ENCODE assay signal across 9 cellular contexts in the genomic region with DNA sequence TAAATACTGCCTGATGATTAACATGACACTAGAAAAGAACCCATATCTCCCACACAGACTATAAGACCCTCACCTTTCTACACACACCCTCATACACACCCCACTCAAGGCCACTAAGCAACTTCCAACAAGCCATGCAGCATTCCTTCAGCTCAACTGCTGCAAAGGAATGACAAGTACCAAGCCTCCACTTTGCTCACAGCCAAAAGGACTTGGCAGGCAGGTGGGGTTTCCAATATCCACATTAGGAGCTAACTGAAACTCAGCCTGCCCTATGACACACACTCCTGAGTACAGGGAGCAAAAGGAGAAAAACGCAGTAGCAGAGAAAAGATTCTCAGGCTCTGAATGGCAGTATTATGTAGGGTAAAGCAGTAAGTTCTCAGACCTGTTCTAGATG. TPM values are rescaled to one million over a fixed set of nuclear protein-coding genes. Genes with fewer than 3 reads are reported as not detected.
DNase-seq lines count a peak whose midpoint lies in the region; ATAC-seq and TF ChIP-seq lines count a peak whose summit lies in the region.
"Had no signal": no experiment of that assay in that cellular context is flagged by ENCODE, and none has a peak within 500 bp of the region (broad histone marks: within the 10 kb centered on the region; RNA-seq: fewer than 3 reads in every experiment).

No MANE protein-coding gene starts in this region.

- no peak overlapping the region for H3K4me3 Mint-ChIP-seq in nephron progenitor cell
- H3K4me3 Mint-ChIP-seq in CD14-positive monocyte = no peak overlapping the region
- H3K4me3 Mint-ChIP-seq: activated T-helper 1 cell treated with anti-CD3 and anti-CD28 coated beads, Interleukin-12 subunit alpha, Interleukin-12 subunit beta, Interleukin-2, Interleukin-4 antibody, amounts not matched to agents 30 ng/mL and 10 ng/mL and 1 ng/mL, durations not matched to agents 14 hours and 24 hours and 36 hours had no signal

- in situ Hi-C loops in ACHN (cut with HindIII; ENCODE audit: low pct_ligation_motif_present, low pct_unique_long_range_greater_than_20kb, low sequenced_read_pairs) = no loop called here

- no peaks in the 10 kb centered on the region for H3K27me3 Mint-ChIP-seq in nephron progenitor cell (ENCODE audit: low read depth, poor library complexity)
- peaks cover 0 to 3% (median 2%) of the 10 kb centered on the region in 3 donors for H3K27me3 Mint-ChIP-seq in CD14-positive monocyte (ENCODE audit: low read depth in 3 of 3)

- H3K9me3 ChIP-seq in adipocyte (ENCODE audit: control insufficient read depth, low read length) = no peaks in the 10 kb centered on the region

- H3K36me3 ChIP-seq in adipocyte (ENCODE audit: control insufficient read depth, insufficient read depth, low read length, severe bottlenecking) = no peaks in the 10 kb centered on the region

- peak overlapping the region; percentile 3 for H3K4me3 ChIP-seq in adipocyte (ENCODE audit: low read length)

- peak; percentile 37 for DNase-seq in ACHN
- DNase-seq in adipocyte (ENCODE audit: low read depth) = peak; percentile 28
- DNase-seq in globus pallidus (ENCODE audit: low spot score) = peak; percentile 60
- no peak for DNase-seq in nephron progenitor cell
- DNase-seq in CD14-positive monocyte (ENCODE audit: low spot score) = no peak
- DNase-seq in activated CD4-positive, CD25-positive, alpha-beta regulatory T cell (lab: John Stamatoyannopoulos, UW) = no peak

- intact Hi-C loops in CD14-positive monocyte (cut with micrococcal nuclease) = no loop called here

- H3K27ac Mint-ChIP-seq in nephron progenitor cell (peak overlapping the region; percentile 21), CD14-positive monocyte (no peak overlapping the region)
- H3K27ac Mint-ChIP-seq: activated T-helper 1 cell treated with anti-CD3 and anti-CD28 coated beads, Interleukin-12 subunit alpha, Interleukin-12 subunit beta, Interleukin-2, Interleukin-4 antibody, amounts not matched to agents 30 ng/mL and 10 ng/mL and 1 ng/mL, durations not matched to agents 14 hours and 24 hours and 36 hours had no signal

- peak overlapping the region; percentile 5 for H3K9ac ChIP-seq in adipocyte (ENCODE audit: low read length)

- TF ChIP-seq CTCF in nephron progenitor cell (IDR thresholded peaks at IDR 0.05) = no peak
- no peak for TF ChIP-seq CTCF in CD14-positive monocyte (IDR thresholded peaks at IDR 0.05)

- no peaks in the 10 kb centered on the region for H3K9me3 Mint-ChIP-seq in nephron progenitor cell
- H3K9me3 Mint-ChIP-seq in CD14-positive monocyte = no peaks in the 10 kb centered on the region
- H3K9me3 Mint-ChIP-seq: activated T-helper 1 cell treated with anti-CD3 and anti-CD28 coated beads, Interleukin-12 subunit alpha, Interleukin-12 subunit beta, Interleukin-2, Interleukin-4 antibody, amounts not matched to agents 30 ng/mL and 10 ng/mL and 1 ng/mL, durations not matched to agents 14 hours and 24 hours and 36 hours had no signal

- H3K4me1 ChIP-seq in adipocyte (ENCODE audit: control insufficient read depth, insufficient read depth, low read length) = peaks cover 29% of the 10 kb centered on the region

- H3K4me1 Mint-ChIP-seq in nephron progenitor cell (peaks cover 6% of the 10 kb centered on the region), CD14-positive monocyte (peaks cover 8% of the 10 kb centered on the region)

- peaks cover 14% of the 10 kb centered on the region for H3K36me3 Mint-ChIP-seq in nephron progenitor cell (ENCODE audit: low read depth)
- no peaks in the 10 kb centered on the region for H3K36me3 Mint-ChIP-seq in CD14-positive monocyte

- ATAC-seq in GM18868 (IDR thresholded peaks at IDR 0.05; ENCODE audit: unreplicated experiment) = no peak
- ATAC-seq in GM21515 (IDR thresholded peaks at IDR 0.05; ENCODE audit: unreplicated experiment) = no peak

- H3K27me3 ChIP-seq in adipocyte (replicated peaks; ENCODE audit: control insufficient read depth, insufficient read depth, low read length) = no peaks in the 10 kb centered on the region

RNA-seq across cellular contexts. Expression of gene USP54, which starts 13.4 kb away (rescaled TPM):
- under 1 TPM; 0.28 to 0.55 TPM for polyA plus RNA-seq in CD14-positive monocyte

Comparison
In these comparisons a context has a peak if more than half of its experiments do, and no peak if none do; other contexts are left out.
1. DNase-seq: peak in ACHN (single experiment), adipocyte (single experiment) and globus pallidus (single experiment); none in nephron progenitor cell (single experiment), CD14-positive monocyte (single experiment) and activated CD4-positive, CD25-positive, alpha-beta regulatory T cell (0 of 4).